ENCODE assay signal across 8 cellular contexts in genomic region chr6:135675862-135676261, GRCh38.
A peak's percentile ranks its signal among the peaks of the same experiment; 100 is the strongest.
DNase-seq lines count a peak whose midpoint lies in the region; ATAC-seq, FAIRE-seq and TF ChIP-seq lines count a peak whose summit lies in the region.

No MANE protein-coding gene starts in this region.

- FAIRE-seq in D721Med (lab: Jason Lieb, UNC) = peak; percentile 16

- no peaks in the 10 kb centered on the region for H3K79me2 ChIP-seq in GM23338 (replicated peaks; ENCODE audit: insufficient read depth)

- no peak overlapping the region for H3K27ac ChIP-seq in GM23338 (ENCODE audit: low read depth)

- peaks cover 4% of the 10 kb centered on the region for H3K27me3 Mint-ChIP-seq in GM23338 (ENCODE audit: insufficient read depth, low read depth, poor library complexity)

- H3K4me1 ChIP-seq in GM23338 (ENCODE audit: insufficient read depth) = no peaks in the 10 kb centered on the region

- ATAC-seq in GM23338 (peak; percentile 98), HG02678 (IDR thresholded peaks at IDR 0.05; ENCODE audit: unreplicated experiment) (no peak), HG03280 (IDR thresholded peaks at IDR 0.05; ENCODE audit: unreplicated experiment) (no peak), HG03469 (IDR thresholded peaks at IDR 0.05; ENCODE audit: unreplicated experiment) (no peak)

- H3K4me3 Mint-ChIP-seq in GM23338 = no peak overlapping the region

- H2AFZ ChIP-seq in GM23338 = no peak overlapping the region

- no peaks in the 10 kb centered on the region for H3K9me2 ChIP-seq in GM23338 (ENCODE audit: insufficient read depth)

- no peaks in the 10 kb centered on the region for H3K36me3 Mint-ChIP-seq in GM23338 (ENCODE audit: low read depth)

- DNase-seq in D721Med (ENCODE audit: insufficient read length, low spot score) (peak; percentile 8), GM23338 (ENCODE audit: low spot score) (peak; percentile 85), NCI-H82 treated with DMSO at 0.1 percent for 48 hours (lab: John Stamatoyannopoulos, UW; ENCODE audit: unreplicated experiment) (peak; percentile 55), mucosa of gallbladder (ENCODE audit: low spot score) (peak; percentile 20)
- peak; percentile 6 for DNase-seq in activated naive CD8-positive, alpha-beta T cell treated with anti-CD3 and anti-CD28 coated beads, Interleukin-2, amount 50 U/mL, for 16 hours (ENCODE audit: low read depth, low spot score)

- no peak overlapping the region for H3K4me3 ChIP-seq in GM23338

- no peaks in the 10 kb centered on the region for H3K36me3 ChIP-seq in GM23338 (ENCODE audit: insufficient read depth)

- H3K4me2 ChIP-seq in GM23338 = no peak overlapping the region

- H3K27ac Mint-ChIP-seq in GM23338 = no peak overlapping the region

- no peaks in the 10 kb centered on the region for H3K9me3 Mint-ChIP-seq in GM23338

- no peaks in the 10 kb centered on the region for H3K4me1 Mint-ChIP-seq in GM23338

- TF ChIP-seq CTCF in D721Med (IDR thresholded peaks at IDR 0.05; ENCODE audit: insufficient read depth, missing control alignments) (peak; percentile 45), GM23338 (conservative IDR thresholded peaks at IDR 0.05; ENCODE audit: low read depth in 2 of 2) (peak; percentile 84 to 86)

- no peaks in the 10 kb centered on the region for H3F3A ChIP-seq in GM23338 (replicated peaks; ENCODE audit: low read depth)

- H4K20me1 ChIP-seq in GM23338 (replicated peaks; ENCODE audit: insufficient read depth) = no peaks in the 10 kb centered on the region

- H3K27me3 ChIP-seq in GM23338 (ENCODE audit: insufficient read depth) = no peaks in the 10 kb centered on the region

TF ChIP-seq in GM23338, 12 proteins besides CTCF, POLR2A, EP300 and RAD21:
- no peak for TF ChIP-seq JUNB (IDR thresholded peaks at IDR 0.05; ENCODE audit: unreplicated experiment)
- TF ChIP-seq EZH2phosphoT487 (IDR thresholded peaks at IDR 0.05; ENCODE audit: unreplicated experiment) = no peak
- no peak for TF ChIP-seq POLR2AphosphoS5 (IDR thresholded peaks at IDR 0.05; ENCODE audit: low read depth)
- TF ChIP-seq CREB1 (CRISPR knock-in tag; IDR thresholded peaks at IDR 0.05; ENCODE audit: low read depth) = no peak
- no peak for TF ChIP-seq ZNF331 (CRISPR knock-in tag; IDR thresholded peaks at IDR 0.05; ENCODE audit: low read depth)
- no peak for TF ChIP-seq REST (IDR thresholded peaks at IDR 0.05; ENCODE audit: unreplicated experiment)
- TF ChIP-seq, protein P1, sequence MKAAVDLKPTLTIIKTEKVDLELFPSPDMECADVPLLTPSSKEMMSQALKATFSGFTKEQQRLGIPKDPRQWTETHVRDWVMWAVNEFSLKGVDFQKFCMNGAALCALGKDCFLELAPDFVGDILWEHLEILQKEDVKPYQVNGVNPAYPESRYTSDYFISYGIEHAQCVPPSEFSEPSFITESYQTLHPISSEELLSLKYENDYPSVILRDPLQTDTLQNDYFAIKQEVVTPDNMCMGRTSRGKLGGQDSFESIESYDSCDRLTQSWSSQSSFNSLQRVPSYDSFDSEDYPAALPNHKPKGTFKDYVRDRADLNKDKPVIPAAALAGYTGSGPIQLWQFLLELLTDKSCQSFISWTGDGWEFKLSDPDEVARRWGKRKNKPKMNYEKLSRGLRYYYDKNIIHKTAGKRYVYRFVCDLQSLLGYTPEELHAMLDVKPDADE (IDR thresholded peaks at IDR 0.05) = no peak

Comparison
In these comparisons a context has a peak if more than half of its experiments do, and no peak if none do; other contexts are left out.
1. DNase-seq: peak in every context shown above with its lines; median percentile 85 in GM23338; 55 in NCI-H82 treated with DMSO at 0.1 percent for 48 hours; 20 in mucosa of gallbladder; 8 in D721Med; 6 in activated naive CD8-positive, alpha-beta T cell treated with anti-CD3 and anti-CD28 coated beads, Interleukin-2, amount 50 U/mL, for 16 hours.